ENCODE assay signal across 28 cellular contexts in genomic region chr22:48061726-48062125, GRCh38.
"Had no signal": no experiment of that assay in that cellular context is flagged by ENCODE, and none has a peak within 500 bp of the region (broad histone marks: within the 10 kb centered on the region; RNA-seq: fewer than 3 reads in every experiment).

No MANE protein-coding gene starts in this region.

- H3K4me3 ChIP-seq: left lung, lower lobe of right lung, pancreas, prostate gland, skin epidermis, stomach, testis, thyroid gland, transverse colon, upper lobe of left lung, uterus had no signal

- ATAC-seq: left colon; left lung; lower lobe of right lung; naive thymus-derived CD8-positive, alpha-beta T cell; pancreas; right cardiac atrium; sciatic nerve; stimulated activated naive B cell treated with anti-CD40 and anti-IgM and Interleukin-4, amounts not matched to agents 10 μg/mL and 1 μg/mL and 100 μg/mL, for 72 hours; stimulated activated naive CD8-positive, alpha-beta T cell treated with anti-CD3 and anti-CD28 coated beads, Interleukin-15, Interleukin-2, amounts not matched to agents 100 U/mL and 50 U/mL, for 24 hours had no signal

- H3K4me1 ChIP-seq: left lung, lower lobe of right lung, pancreas, prostate gland, stomach, testis, transverse colon, upper lobe of left lung, uterus had no signal

- H3K27ac ChIP-seq: left lung, lower lobe of right lung, pancreas, prostate gland, skin epidermis, stomach, testis, thyroid gland, transverse colon, upper lobe of left lung, uterus had no signal

- H3K27me3 ChIP-seq: testis, thyroid gland, transverse colon, uterus had no signal

- DNase-seq: hypothalamus; immature natural killer cell; kidney; left colon; left lung; lower lobe of right lung; mammary epithelial cell; mesenchymal stem cell; naive thymus-derived CD8-positive, alpha-beta T cell; nucleus accumbens; pancreas; retina; right cardiac atrium; stimulated activated CD4-positive, alpha-beta T cell treated with anti-CD3 and anti-CD28 coated beads, Interleukin-12 subunit alpha, Interleukin-12 subunit beta, amount 100 ng/mL, for 4 hours; stimulated activated CD4-positive, alpha-beta T cell treated with anti-CD3 and anti-CD28 coated beads, Interleukin-15, amount 100 ng/mL, for 24 hours; stimulated activated CD4-positive, alpha-beta T cell treated with anti-CD3 and anti-CD28 coated beads, Interleukin-2, amount 100 ng/mL, for 24 hours; stimulated activated CD4-positive, alpha-beta T cell treated with anti-CD3 and anti-CD28 coated beads, Interleukin-4, amount 100 ng/mL, for 1 hour; stimulated activated naive B cell treated with anti-CD40 and anti-IgM and Interleukin-4, amounts not matched to agents 10 μg/mL and 1 μg/mL and 100 μg/mL, for 72 hours; stimulated activated naive CD8-positive, alpha-beta T cell treated with anti-CD3 and anti-CD28 coated beads, Interleukin-15, Interleukin-2, amounts not matched to agents 100 U/mL and 50 U/mL, for 24 hours; stomach; testis; thyroid gland; transverse colon; uterus had no signal

- H3K36me3 ChIP-seq: left lung, lower lobe of right lung, pancreas, prostate gland, stomach, thyroid gland, transverse colon, upper lobe of left lung, uterus had no signal

- H3K9me3 ChIP-seq: lower lobe of right lung, pancreas, prostate gland, testis, thyroid gland, transverse colon, upper lobe of left lung, uterus had no signal
